Comparison of ENCODE assay signal across 17 cellular contexts in the genomic region with DNA sequence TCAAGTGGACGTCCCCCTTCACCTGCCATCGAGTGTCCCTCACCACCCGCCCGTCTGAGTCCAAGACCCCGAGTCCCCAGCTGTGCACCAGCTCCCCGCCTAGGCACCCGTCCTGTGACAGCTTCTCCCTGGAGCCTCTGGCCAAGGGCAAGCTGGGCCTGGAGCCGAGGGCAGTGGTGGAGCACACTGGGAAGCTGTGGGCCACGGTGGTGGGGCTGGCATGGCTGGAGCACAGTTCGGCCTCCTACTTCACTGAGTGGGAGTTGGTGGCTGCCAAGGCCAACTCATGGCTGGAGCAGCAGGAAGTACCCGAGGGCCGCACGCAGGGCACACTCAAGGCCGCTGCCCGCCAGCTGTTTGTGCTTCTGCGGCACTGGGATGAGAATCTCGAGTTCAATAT.
DNase-seq lines count a peak whose midpoint lies in the region; ATAC-seq and TF ChIP-seq lines count a peak whose summit lies in the region.
"Had no signal": no experiment of that assay in that cellular context is flagged by ENCODE, and none has a peak within 500 bp of the region (broad histone marks: within the 10 kb centered on the region; RNA-seq: fewer than 3 reads in every experiment).

No MANE protein-coding gene starts in this region.

- no peak for DNase-seq in neuronal stem cell (ENCODE audit: low spot score)
- peak; percentile 54 for DNase-seq in sigmoid colon
- no peak for DNase-seq in LoVo (ENCODE audit: low spot score)
- DNase-seq in PC-9, result no peak
- DNase-seq in SIG-M5 treated with dmso at 0.1 percent for 504 hours (lab: John Stamatoyannopoulos, UW; ENCODE audit: unreplicated experiment), result no peak
- DNase-seq: ACHN; BE2C; C1 segment of cervical spinal cord; CD4-positive, CD25-positive, alpha-beta regulatory T cell; CD8-positive, alpha-beta memory T cell; COR-L47; DMS 273 treated with DMSO at 0.1 percent for 48 hours; DMS53; DND-41; EL; H9 had no signal

- H3K4me3 ChIP-seq in gastroesophageal sphincter (no peak overlapping the region), neuronal stem cell (ENCODE audit: low read length in 2 of 2) (no peak overlapping the region), sigmoid colon (no peak overlapping the region), PC-9 (no peak overlapping the region)

- BruUV-seq in PC-9 (replicated peaks; lab: Mats Ljungman, UMichigan), result no TSS peak

- intact Hi-C loops in sigmoid colon (cut with DNase I) (no loop called here), PC-9 (cut with micrococcal nuclease; ENCODE audit: unreplicated experiment) (loop anchor here (10.0 kb wide), 1 partner anchor 249 kb away; no protein-coding TSS in a partner anchor)

- no peak overlapping the region for H4K8ac ChIP-seq in neuronal stem cell (ENCODE audit: low read depth, low read length)

- peak overlapping the region; percentile 82 for H2BK5ac ChIP-seq in neuronal stem cell (ENCODE audit: low read length)

- H2BK15ac ChIP-seq in neuronal stem cell (ENCODE audit: low read length), result peak overlapping the region; percentile 40

- TF ChIP-seq CTCF in gastroesophageal sphincter (IDR thresholded peaks at IDR 0.05) (no peak), sigmoid colon (IDR thresholded peaks at IDR 0.05) (no peak), PC-9 (conservative IDR thresholded peaks at IDR 0.05) (no peak)

- H4K20me1 ChIP-seq in PC-9 (ENCODE audit: insufficient read depth), result no peaks in the 10 kb centered on the region

- 86% methylated on average over 9 of the region's 17 CpGs; no CpG with 5 or more reads in 1 of the 2 donors for WGBS in gastroesophageal sphincter (ENCODE audit: low coverage in 1 of 2), 2 donors
- WGBS in neuronal stem cell (ENCODE audit: extremely low coverage in 2 of 2, insufficient read length in 2 of 2, insufficient replicate concordance in 1 of 2), 2 donors, result no CpG with 5 or more reads among the region's 17 CpGs
- 92% methylated on average over 17 of the region's 17 CpGs for WGBS in sigmoid colon, 2 donors

- no peaks in the 10 kb centered on the region for H3K9me2 ChIP-seq in PC-9 (ENCODE audit: insufficient read depth)

- peak overlapping the region; percentile 90 for H2AK5ac ChIP-seq in neuronal stem cell (ENCODE audit: low read depth, low read length)

- ATAC-seq in gastroesophageal sphincter, result peak; percentile 12

- H3K27me3 ChIP-seq in gastroesophageal sphincter (peaks cover 37% of the 10 kb centered on the region), neuronal stem cell (ENCODE audit: control insufficient read depth in 3 of 3, insufficient read depth in 3 of 3, low read depth in 1 of 3, low read length in 3 of 3) (peaks cover 0 to 4% (median 0%) of the 10 kb centered on the region in 3 experiments), sigmoid colon (no peaks in the 10 kb centered on the region), PC-9 (ENCODE audit: insufficient read depth, low read depth) (no peaks in the 10 kb centered on the region)
- H3K27me3 ChIP-seq: BE2C had no signal

- H4K91ac ChIP-seq in neuronal stem cell (ENCODE audit: low read depth, low read length, poor library complexity), result no peak overlapping the region

- H2BK120ac ChIP-seq in neuronal stem cell (ENCODE audit: low read depth, low read length), result no peak overlapping the region

- H3K79me2 ChIP-seq in PC-9 (ENCODE audit: low read depth), result no peaks in the 10 kb centered on the region

- peak overlapping the region; percentile 42 for H3K14ac ChIP-seq in neuronal stem cell (ENCODE audit: low read length)

- H3K27ac ChIP-seq in gastroesophageal sphincter (no peak overlapping the region), neuronal stem cell (replicated peaks; ENCODE audit: low read length) (no peak overlapping the region), sigmoid colon (no peak overlapping the region), PC-9 (no peak overlapping the region)

- H3K4me1 ChIP-seq in gastroesophageal sphincter (peaks cover 0 to 11% (median 8%) of the 10 kb centered on the region in 3 donors), neuronal stem cell (ENCODE audit: control insufficient read depth in 2 of 2, insufficient read depth in 1 of 2, low read depth in 1 of 2, low read length in 2 of 2) (peaks cover 0 to 4% of the 10 kb centered on the region in 2 donors), sigmoid colon (peaks cover 0 to 13% (median 12%) of the 10 kb centered on the region in 4 donors), PC-9 (replicated peaks; ENCODE audit: insufficient read depth) (peaks cover 42% of the 10 kb centered on the region)
- H3K4me1 ChIP-seq: BE2C had no signal

- H3K9ac ChIP-seq in neuronal stem cell (ENCODE audit: low read depth, low read length, poor library complexity), result peak overlapping the region; percentile 13

- TF ChIP-seq EP300 in gastroesophageal sphincter (IDR thresholded peaks at IDR 0.05), result no peak
- no peak for TF ChIP-seq EP300 in sigmoid colon (IDR thresholded peaks at IDR 0.05)

- H3K18ac ChIP-seq in neuronal stem cell (ENCODE audit: low read length), result peak overlapping the region; percentile 33

- no peak overlapping the region for H3K4ac ChIP-seq in neuronal stem cell (ENCODE audit: low read length)

- H2AFZ ChIP-seq in neuronal stem cell (ENCODE audit: low read length) (no peak overlapping the region), PC-9 (no peak overlapping the region)

- POLR2A ChIA-PET in PC-9 (lab: Charles Lee; ENCODE audit: unreplicated experiment), result no interaction called here

- peaks cover 23% of the 10 kb centered on the region; the same call in 1 of the 2 replicates for H3F3A ChIP-seq in PC-9 (ENCODE audit: insufficient read depth, low read depth)

- H2BK12ac ChIP-seq in neuronal stem cell (ENCODE audit: low read length), result peak overlapping the region; percentile 4

- TF ChIP-seq POLR2A in gastroesophageal sphincter (IDR thresholded peaks at IDR 0.05), result no peak
- TF ChIP-seq POLR2A in sigmoid colon (IDR thresholded peaks at IDR 0.05), result no peak

- H3K36me3 ChIP-seq in gastroesophageal sphincter (no peaks in the 10 kb centered on the region), neuronal stem cell (replicated peaks in 1 of 2; ENCODE audit: control insufficient read depth in 2 of 2, insufficient read depth in 2 of 2, low read length in 2 of 2) (no peaks in the 10 kb centered on the region), sigmoid colon (no peaks in the 10 kb centered on the region), PC-9 (ENCODE audit: low read depth) (no peaks in the 10 kb centered on the region)
- H3K36me3 ChIP-seq: BE2C had no signal

- CTCF ChIA-PET in PC-9 (lab: Charles Lee), result interaction anchor here (0.5 kb wide), 1 partner anchor 1356 kb away, joined by 3 read pairs; no protein-coding TSS in a partner anchor

- peak overlapping the region; percentile 44 for H3K23ac ChIP-seq in neuronal stem cell (ENCODE audit: low read depth, low read length, poor library complexity)

- H3K4me2 ChIP-seq in neuronal stem cell (ENCODE audit: insufficient read depth, low read length, poor library complexity, severe bottlenecking) (no peak overlapping the region), PC-9 (no peak overlapping the region)

- H3K9me3 ChIP-seq in gastroesophageal sphincter (no peaks in the 10 kb centered on the region), neuronal stem cell (replicated peaks in 1 of 2; ENCODE audit: control insufficient read depth in 2 of 2, insufficient read depth in 1 of 2, low read depth in 1 of 2, low read length in 2 of 2) (no peaks in the 10 kb centered on the region), sigmoid colon (no peaks in the 10 kb centered on the region), PC-9 (ENCODE audit: insufficient read depth, low read depth) (no peaks in the 10 kb centered on the region)
- H3K9me3 ChIP-seq: BE2C had no signal

- H3K79me1 ChIP-seq in neuronal stem cell (ENCODE audit: low read depth, low read length), result no peaks in the 10 kb centered on the region
